17 cellular contexts compared by ENCODE assay signal in the genomic region with DNA sequence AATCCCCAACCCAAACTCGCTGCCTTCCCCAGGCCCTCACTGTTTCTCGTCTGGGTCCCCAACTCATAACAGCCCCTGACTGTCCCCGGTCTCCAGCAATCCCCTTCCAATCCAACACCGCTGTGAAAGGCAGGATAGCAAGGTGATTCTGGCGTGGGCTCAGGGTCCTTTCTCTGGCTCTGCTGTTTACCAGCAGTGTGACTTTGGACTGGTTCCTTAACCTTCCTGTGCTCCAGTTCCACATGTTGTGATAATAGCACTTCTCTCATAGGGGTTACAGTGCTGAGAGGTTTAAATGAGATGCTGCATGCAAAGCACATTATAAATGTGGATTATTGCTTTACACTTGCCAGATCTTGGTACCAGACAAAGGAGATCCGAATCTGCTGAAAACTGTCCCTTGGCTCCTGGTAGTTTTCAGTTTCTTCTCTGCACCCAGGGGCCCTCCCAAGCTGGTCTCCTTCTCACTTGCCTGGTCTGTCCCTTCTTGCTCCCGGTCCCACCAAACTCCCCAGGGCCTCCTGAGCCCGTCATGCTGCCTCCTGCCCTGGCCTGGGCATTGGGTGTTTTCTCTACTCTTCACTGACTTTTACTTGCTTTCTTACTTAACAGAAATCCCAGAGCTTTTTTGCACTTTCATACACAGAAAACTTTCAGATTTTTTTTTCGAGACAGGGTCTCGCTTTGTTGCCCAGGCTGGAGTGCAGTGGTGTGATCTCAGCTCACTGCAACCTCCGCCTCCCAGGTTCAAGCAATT. TPM values are rescaled to one million over a fixed set of nuclear protein-coding genes. Genes with fewer than 3 reads are reported as not detected.
DNase-seq lines count a peak whose midpoint lies in the region; ATAC-seq, FAIRE-seq and TF ChIP-seq lines count a peak whose summit lies in the region.
"Had no signal": no experiment of that assay in that cellular context is flagged by ENCODE, and none has a peak within 500 bp of the region (broad histone marks: within the 10 kb centered on the region; RNA-seq: fewer than 3 reads in every experiment).

No MANE protein-coding gene starts in this region.

- POLR2A ChIA-PET in activated CD4-positive, alpha-beta T cell treated with anti-CD3 and anti-CD28 coated beads for 36 hours (lab: Charles Lee), result no interaction called here

- no peak overlapping the region for H3K4me3 ChIP-seq in osteoblast (ENCODE audit: insufficient read depth, low read length)
- H3K4me3 ChIP-seq in body of pancreas, result no peak overlapping the region
- no peak overlapping the region for H3K4me3 ChIP-seq in coronary artery
- H3K4me3 ChIP-seq: PC-9, SK-N-MC had no signal

- TF ChIP-seq CTCF in osteoblast (IDR thresholded peaks at IDR 0.05; ENCODE audit: extremely low read depth, low read depth, low read length) (no peak), body of pancreas (IDR thresholded peaks at IDR 0.05) (no peak), coronary artery (IDR thresholded peaks at IDR 0.05) (no peak)

- H3K27me3 ChIP-seq in osteoblast (ENCODE audit: insufficient read depth, low read length) (no peaks in the 10 kb centered on the region), body of pancreas (no peaks in the 10 kb centered on the region)

- TF ChIP-seq POLR2A in body of pancreas (IDR thresholded peaks at IDR 0.05), result no peak

- FAIRE-seq in GM19239 (lab: Jason Lieb, UNC), result peak; percentile 66

- H3K4me3 Mint-ChIP-seq in activated CD4-positive, alpha-beta T cell treated with anti-CD3 and anti-CD28 coated beads for 36 hours, result no peak overlapping the region
- no peak overlapping the region for H3K4me3 Mint-ChIP-seq in activated naive CD8-positive, alpha-beta T cell treated with anti-CD3 and anti-CD28 coated beads for 36 hours
- H3K4me3 Mint-ChIP-seq: H9; naive thymus-derived CD4-positive, alpha-beta T cell had no signal

- H3K36me3 ChIP-seq in osteoblast (ENCODE audit: insufficient read depth, low read length), result no peaks in the 10 kb centered on the region
- no peaks in the 10 kb centered on the region for H3K36me3 ChIP-seq in body of pancreas (replicated peaks in 1 of 2; ENCODE audit: insufficient read depth in 1 of 2, low read depth in 2 of 2)

- CTCF ChIA-PET in activated CD4-positive, alpha-beta T cell treated with anti-CD3 and anti-CD28 coated beads for 36 hours (lab: Charles Lee), result interaction anchor here (1.1 to 5.8 kb wide), 5 partner anchors 9 to 385 kb away, joined by 3 to 48 read pairs (median 3); no protein-coding TSS in a partner anchor

- no peak for ATAC-seq in activated CD4-positive, alpha-beta T cell treated with anti-CD3 and anti-CD28 coated beads for 36 hours
- no peak for ATAC-seq in body of pancreas
- ATAC-seq: naive thymus-derived CD4-positive, alpha-beta T cell had no signal

- H3K4me1 ChIP-seq in osteoblast (ENCODE audit: insufficient read depth, low read length), result peaks cover 60% of the 10 kb centered on the region
- H3K4me1 ChIP-seq in body of pancreas, result no peaks in the 10 kb centered on the region

- intact Hi-C loops in activated CD4-positive, alpha-beta T cell treated with anti-CD3 and anti-CD28 coated beads for 36 hours (cut with DNase I, micrococcal nuclease), result no loop called here
- intact Hi-C loops in body of pancreas (cut with DNase I), result no loop called here

- H3K27ac ChIP-seq in osteoblast (ENCODE audit: low read depth, low read length), result peak overlapping the region; percentile 76
- no peak overlapping the region for H3K27ac ChIP-seq in body of pancreas
- H3K27ac ChIP-seq in coronary artery, result no peak overlapping the region
- H3K27ac ChIP-seq: PC-9, SK-N-MC had no signal

- no peaks in the 10 kb centered on the region for H3K9me3 Mint-ChIP-seq in activated CD4-positive, alpha-beta T cell treated with anti-CD3 and anti-CD28 coated beads for 36 hours (ENCODE audit: low read depth)
- H3K9me3 Mint-ChIP-seq in activated naive CD8-positive, alpha-beta T cell treated with anti-CD3 and anti-CD28 coated beads for 36 hours, result no peaks in the 10 kb centered on the region
- H3K9me3 Mint-ChIP-seq: H9; naive thymus-derived CD4-positive, alpha-beta T cell had no signal

- H3K27me3 Mint-ChIP-seq in activated CD4-positive, alpha-beta T cell treated with anti-CD3 and anti-CD28 coated beads for 36 hours, result no peaks in the 10 kb centered on the region
- H3K27me3 Mint-ChIP-seq in activated naive CD8-positive, alpha-beta T cell treated with anti-CD3 and anti-CD28 coated beads for 36 hours, result no peaks in the 10 kb centered on the region
- H3K27me3 Mint-ChIP-seq: naive thymus-derived CD4-positive, alpha-beta T cell had no signal

- no peak for DNase-seq in activated CD4-positive, alpha-beta T cell treated with anti-CD3 and anti-CD28 coated beads for 36 hours
- no peak for DNase-seq in activated CD4-positive, alpha-beta T cell treated with anti-CD3 and anti-CD28 coated beads for 4 hours
- DNase-seq in GM19239 (ENCODE audit: insufficient read length, low spot score) (no peak), osteoblast (ENCODE audit: insufficient read length, low spot score, missing footprints) (peak; percentile 59), body of pancreas (no peak), coronary artery (ENCODE audit: low spot score) (no peak), OCI-M2 (lab: John Stamatoyannopoulos, UW; ENCODE audit: unreplicated experiment) (no peak)
- no peak for DNase-seq in activated naive CD8-positive, alpha-beta T cell treated with anti-CD3 and anti-CD28 coated beads for 36 hours
- DNase-seq: amniotic stem cell; cerebellar nuclear complex; foreskin melanocyte; H9; naive thymus-derived CD4-positive, alpha-beta T cell; NCI-H2081 treated with DMSO at 0.1 percent for 48 hours; NCI-H526 had no signal

- H3K4me1 Mint-ChIP-seq in activated CD4-positive, alpha-beta T cell treated with anti-CD3 and anti-CD28 coated beads for 36 hours, result peaks cover 82% of the 10 kb centered on the region
- H3K4me1 Mint-ChIP-seq in activated naive CD8-positive, alpha-beta T cell treated with anti-CD3 and anti-CD28 coated beads for 36 hours, result peaks cover 82% of the 10 kb centered on the region

- no peak overlapping the region for H3K4me2 ChIP-seq in osteoblast (ENCODE audit: insufficient read depth, low read length)
- H3K4me2 ChIP-seq: PC-9 had no signal

- peak overlapping the region; percentile 51 for H3K27ac Mint-ChIP-seq in activated CD4-positive, alpha-beta T cell treated with anti-CD3 and anti-CD28 coated beads for 36 hours
- peak overlapping the region; percentile 2 for H3K27ac Mint-ChIP-seq in activated naive CD8-positive, alpha-beta T cell treated with anti-CD3 and anti-CD28 coated beads for 36 hours

- WGBS in body of pancreas, 2 donors, result 66 to 68% methylated on average over 11 of the region's 11 CpGs

- no peaks in the 10 kb centered on the region for H4K20me1 ChIP-seq in osteoblast (ENCODE audit: insufficient read depth, low read length)

- no peaks in the 10 kb centered on the region for H3K79me2 ChIP-seq in osteoblast (ENCODE audit: insufficient read depth, low read length)

- no peak overlapping the region for H2AFZ ChIP-seq in osteoblast (ENCODE audit: low read length)
- H2AFZ ChIP-seq: PC-9 had no signal

- no peaks in the 10 kb centered on the region for H3K36me3 Mint-ChIP-seq in activated CD4-positive, alpha-beta T cell treated with anti-CD3 and anti-CD28 coated beads for 36 hours (ENCODE audit: low read depth)
- H3K36me3 Mint-ChIP-seq in activated naive CD8-positive, alpha-beta T cell treated with anti-CD3 and anti-CD28 coated beads for 36 hours, result peaks cover 3% of the 10 kb centered on the region
- H3K36me3 Mint-ChIP-seq: naive thymus-derived CD4-positive, alpha-beta T cell had no signal

- H3K9me3 ChIP-seq in osteoblast (ENCODE audit: low read depth, low read length), result no peaks in the 10 kb centered on the region
- H3K9me3 ChIP-seq in body of pancreas, result no peaks in the 10 kb centered on the region

RNA-seq across cellular contexts. Expression of gene CYP11A1, which starts 26.8 kb away (rescaled TPM):
- not detected for total RNA-seq in activated CD4-positive, alpha-beta T cell treated with anti-CD3 and anti-CD28 coated beads for 36 hours
- total RNA-seq in activated naive CD8-positive, alpha-beta T cell treated with anti-CD3 and anti-CD28 coated beads for 36 hours, result under 1 TPM; 0.30 to 0.31 TPM
- total RNA-seq in osteoblast (1.4 and 2.1 TPM in 2 replicates), body of pancreas (under 1 TPM; 0.26 to 0.99 TPM)

RNA-seq across cellular contexts. Expression of gene SEMA7A, which starts 39.5 kb away (rescaled TPM):
- 10 to 100 TPM; 57.3 to 57.7 TPM for total RNA-seq in activated CD4-positive, alpha-beta T cell treated with anti-CD3 and anti-CD28 coated beads for 36 hours
- 10 to 100 TPM; 48.8 to 51.4 TPM for total RNA-seq in activated naive CD8-positive, alpha-beta T cell treated with anti-CD3 and anti-CD28 coated beads for 36 hours
- total RNA-seq in osteoblast (30.4 and 36.2 TPM in 2 replicates), body of pancreas (under 1 TPM; 0.33 to 0.52 TPM)

Comparison
In these comparisons a context has a peak if more than half of its experiments do, and no peak if none do; other contexts are left out.
1. RNA of gene SEMA7A, which starts 39.5 kb away (total RNA-seq): 57.3 to 57.7 TPM in activated CD4-positive, alpha-beta T cell treated with anti-CD3 and anti-CD28 coated beads for 36 hours, 48.8 to 51.4 TPM in activated naive CD8-positive, alpha-beta T cell treated with anti-CD3 and anti-CD28 coated beads for 36 hours and 30.4 to 36.2 TPM in osteoblast; 0.33 to 0.52 TPM in body of pancreas; every median in the first group is over 10 times any median in the second.